Comparison of ENCODE assay signal across 6 cellular contexts in the genomic region with DNA sequence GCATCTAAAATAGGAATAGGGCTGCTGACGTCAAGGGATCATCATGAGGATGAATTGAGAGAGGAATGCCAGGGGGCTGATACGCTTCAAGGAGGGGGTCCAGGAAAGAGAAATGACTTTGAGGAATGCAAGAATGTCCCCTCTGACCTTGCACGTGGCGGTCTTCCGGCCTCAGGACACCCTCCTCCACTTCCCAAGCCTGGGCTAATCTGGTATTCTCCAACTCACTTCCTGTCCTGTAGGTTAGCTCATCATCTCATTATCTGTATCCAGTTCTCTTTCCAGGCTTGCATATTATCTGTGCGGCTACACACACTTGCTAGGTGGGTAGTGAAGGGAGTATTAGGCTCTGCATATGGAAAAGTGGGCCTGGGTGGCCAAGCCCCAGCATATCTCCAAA. TPM values are rescaled to one million over a fixed set of nuclear protein-coding genes. Genes with fewer than 3 reads are reported as not detected.
A peak's percentile ranks its signal among the peaks of the same experiment; 100 is the strongest.
DNase-seq lines count a peak whose midpoint lies in the region; ATAC-seq and TF ChIP-seq lines count a peak whose summit lies in the region.
"Not testable (repeated sequence)": the region's sequence is repeated elsewhere in the genome, so short reads cannot be mapped to it uniquely, and the experiment has no call there.

No MANE protein-coding gene starts in this region.

- intact Hi-C loops in upper lobe of right lung (cut with DNase I), result not testable (repeated sequence)

- ATAC-seq in upper lobe of right lung, result not testable (repeated sequence)

- not testable (repeated sequence) for H3K4me3 ChIP-seq in choroid plexus epithelial cell (ENCODE audit: low read depth, low read length); fibroblast of pulmonary artery (replicated peaks; ENCODE audit: low read depth, low read length); upper lobe of right lung

- H3K4me1 ChIP-seq in upper lobe of right lung, result peaks cover 11% of the 10 kb centered on the region

- H3K27me3 ChIP-seq in upper lobe of right lung, result not testable (repeated sequence)

- DNase-seq in EL, result peak; percentile 18
- DNase-seq in NCI-H226, result peak; percentile 26
- DNase-seq in amniotic epithelial cell (ENCODE audit: low read depth), result peak; percentile 35
- peak; percentile 51 for DNase-seq in choroid plexus epithelial cell (ENCODE audit: low read depth)
- DNase-seq in fibroblast of pulmonary artery (ENCODE audit: low read depth), result peak; percentile 65
- DNase-seq in upper lobe of right lung, result peak; percentile 27

- not testable (repeated sequence) for H3K27ac ChIP-seq in upper lobe of right lung

- not testable (repeated sequence) for H3K9me3 ChIP-seq in upper lobe of right lung

- TF ChIP-seq CTCF in choroid plexus epithelial cell (conservative IDR thresholded peaks at IDR 0.05; ENCODE audit: low read depth, low read length); fibroblast of pulmonary artery (IDR thresholded peaks at IDR 0.05; ENCODE audit: low read length, missing control alignments); upper lobe of right lung (IDR thresholded peaks at IDR 0.05): not testable (repeated sequence)

- not testable (repeated sequence) for H3K36me3 ChIP-seq in upper lobe of right lung

RNA-seq across cellular contexts. Expression of a gene that starts 2.5 kb away (rescaled TPM):
- total RNA-seq in upper lobe of right lung, result 54.5 TPM
